In the genomic region with DNA sequence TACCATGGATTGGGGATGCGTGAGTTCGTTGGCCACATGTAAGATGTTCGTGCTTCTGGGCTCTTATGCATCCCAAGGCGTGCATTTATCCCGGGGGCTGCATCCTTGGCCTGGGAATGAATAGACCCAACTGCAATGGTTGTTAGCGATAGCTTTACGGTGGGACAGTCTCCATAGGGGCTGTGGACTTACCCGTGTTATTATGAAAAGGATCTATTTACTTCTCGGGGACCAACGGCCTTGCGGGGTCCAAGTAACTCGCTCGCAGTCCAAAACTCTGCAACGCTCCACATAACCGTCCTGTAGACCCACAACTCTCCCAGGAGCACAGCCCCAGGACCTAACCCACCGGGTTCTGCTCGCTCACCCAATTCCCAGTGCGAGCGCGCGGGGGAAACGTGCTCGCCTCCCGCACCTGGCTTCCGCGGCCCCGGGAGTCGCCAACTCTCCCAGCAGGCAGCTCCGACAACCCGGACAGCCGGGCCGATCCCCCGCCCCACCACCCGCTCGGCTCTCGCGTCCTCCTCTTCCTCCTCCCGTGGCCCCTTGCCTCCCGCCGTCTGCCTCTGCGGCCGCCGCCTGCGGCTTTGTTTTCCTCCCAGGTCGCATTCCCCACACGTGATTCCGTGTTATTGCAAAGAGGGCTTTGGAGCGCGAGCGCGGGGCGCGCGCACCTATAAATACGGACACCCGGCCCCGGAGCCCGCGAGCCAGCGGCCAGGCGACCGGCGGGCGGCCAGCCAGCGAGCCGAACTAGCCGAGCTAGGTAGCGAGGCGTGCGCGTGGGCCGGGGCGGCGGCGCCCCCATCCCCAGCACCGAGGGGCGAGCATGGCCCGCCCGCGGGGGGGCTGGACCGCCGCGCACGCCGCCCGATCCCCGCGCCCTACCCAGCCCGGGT, we compare ENCODE assay signal across 1 cellular context.
TF ChIP-seq lines count a peak whose summit lies in the region.

A gene with protein sequence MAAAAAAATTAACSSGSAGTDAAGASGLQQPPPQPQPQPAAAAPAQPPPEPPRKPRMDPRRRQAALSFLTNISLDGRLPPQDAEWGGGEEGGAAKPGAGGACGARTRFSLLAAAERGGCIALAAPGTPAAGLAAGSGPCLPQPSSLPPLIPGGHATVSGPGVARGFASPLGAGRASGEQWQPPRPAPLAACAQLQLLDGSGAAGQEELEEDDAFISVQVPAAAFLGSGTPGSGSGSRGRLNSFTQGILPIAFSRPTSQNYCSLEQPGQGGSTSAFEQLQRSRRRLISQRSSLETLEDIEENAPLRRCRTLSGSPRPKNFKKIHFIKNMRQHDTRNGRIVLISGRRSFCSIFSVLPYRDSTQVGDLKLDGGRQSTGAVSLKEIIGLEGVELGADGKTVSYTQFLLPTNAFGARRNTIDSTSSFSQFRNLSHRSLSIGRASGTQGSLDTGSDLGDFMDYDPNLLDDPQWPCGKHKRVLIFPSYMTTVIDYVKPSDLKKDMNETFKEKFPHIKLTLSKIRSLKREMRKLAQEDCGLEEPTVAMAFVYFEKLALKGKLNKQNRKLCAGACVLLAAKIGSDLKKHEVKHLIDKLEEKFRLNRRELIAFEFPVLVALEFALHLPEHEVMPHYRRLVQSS (plus strand): TSS at position 706 of the 899 bp plus-strand sequence. CDS start 278 bp downstream, outside the sequence.

TF ChIP-seq in HepG2, 621 proteins besides CTCF, POLR2A, EP300 and RAD21 (continued from another document and continues in another):
- TF ChIP-seq, protein P1, sequence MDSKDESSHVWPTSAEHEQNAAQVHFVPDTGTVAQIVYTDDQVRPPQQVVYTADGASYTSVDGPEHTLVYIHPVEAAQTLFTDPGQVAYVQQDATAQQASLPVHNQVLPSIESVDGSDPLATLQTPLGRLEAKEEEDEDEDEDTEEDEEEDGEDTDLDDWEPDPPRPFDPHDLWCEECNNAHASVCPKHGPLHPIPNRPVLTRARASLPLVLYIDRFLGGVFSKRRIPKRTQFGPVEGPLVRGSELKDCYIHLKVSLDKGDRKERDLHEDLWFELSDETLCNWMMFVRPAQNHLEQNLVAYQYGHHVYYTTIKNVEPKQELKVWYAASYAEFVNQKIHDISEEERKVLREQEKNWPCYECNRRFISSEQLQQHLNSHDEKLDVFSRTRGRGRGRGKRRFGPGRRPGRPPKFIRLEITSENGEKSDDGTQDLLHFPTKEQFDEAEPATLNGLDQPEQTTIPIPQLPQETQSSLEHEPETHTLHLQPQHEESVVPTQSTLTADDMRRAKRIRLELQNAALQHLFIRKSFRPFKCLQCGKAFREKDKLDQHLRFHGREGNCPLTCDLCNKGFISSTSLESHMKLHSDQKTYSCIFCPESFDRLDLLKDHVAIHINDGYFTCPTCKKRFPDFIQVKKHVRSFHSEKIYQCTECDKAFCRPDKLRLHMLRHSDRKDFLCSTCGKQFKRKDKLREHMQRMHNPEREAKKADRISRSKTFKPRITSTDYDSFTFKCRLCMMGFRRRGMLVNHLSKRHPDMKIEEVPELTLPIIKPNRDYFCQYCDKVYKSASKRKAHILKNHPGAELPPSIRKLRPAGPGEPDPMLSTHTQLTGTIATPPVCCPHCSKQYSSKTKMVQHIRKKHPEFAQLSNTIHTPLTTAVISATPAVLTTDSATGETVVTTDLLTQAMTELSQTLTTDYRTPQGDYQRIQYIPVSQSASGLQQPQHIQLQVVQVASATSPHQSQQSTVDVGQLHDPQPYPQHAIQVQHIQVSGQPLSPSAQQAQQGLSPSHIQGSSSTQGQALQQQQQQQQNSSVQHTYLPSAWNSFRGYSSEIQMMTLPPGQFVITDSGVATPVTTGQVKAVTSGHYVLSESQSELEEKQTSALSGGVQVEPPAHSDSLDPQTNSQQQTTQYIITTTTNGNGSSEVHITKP (CRISPR knock-in tag; IDR thresholded peaks at IDR 0.05; ENCODE audit: low read depth), result no peak
- TF ChIP-seq KDM2A (CRISPR knock-in tag; IDR thresholded peaks at IDR 0.05; ENCODE audit: borderline replicate concordance, low read depth) (peak; percentile 67), ZNF432 (CRISPR knock-in tag; IDR thresholded peaks at IDR 0.05; ENCODE audit: borderline replicate concordance) (no peak), NR2F2 (IDR thresholded peaks at IDR 0.05; ENCODE audit: borderline replicate concordance, low read depth) (no peak), HMGA1 (CRISPR knock-in tag; conservative IDR thresholded peaks at IDR 0.05) (no peak), KLF6 (CRISPR knock-in tag; IDR thresholded peaks at IDR 0.05) (peak; percentile 91), KAT7 (CRISPR knock-in tag; IDR thresholded peaks at IDR 0.05; ENCODE audit: borderline replicate concordance) (peak; percentile 87; the same call in 1 of the 2 replicates), ZNF616 (CRISPR knock-in tag; IDR thresholded peaks at IDR 0.05; ENCODE audit: low read depth) (no peak), ZNF546 (CRISPR knock-in tag; conservative IDR thresholded peaks at IDR 0.05) (peak; percentile 41; the same call in 1 of the 2 replicates), ZNF30 (CRISPR knock-in tag; IDR thresholded peaks at IDR 0.05) (no peak), ZZZ3 (CRISPR knock-in tag; IDR thresholded peaks at IDR 0.05; ENCODE audit: borderline replicate concordance) (no peak), HOXA3 (CRISPR knock-in tag; IDR thresholded peaks at IDR 0.05) (no peak), SMAD9 (CRISPR knock-in tag; IDR thresholded peaks at IDR 0.05) (no peak), ZMYM2 (CRISPR knock-in tag; IDR thresholded peaks at IDR 0.05) (no peak), CHCHD3 (CRISPR knock-in tag; IDR thresholded peaks at IDR 0.05) (no peak), JUNB (CRISPR knock-in tag; IDR thresholded peaks at IDR 0.05; ENCODE audit: borderline replicate concordance) (no peak; the same call in 1 of the 2 replicates), ZC3H4 (CRISPR knock-in tag; IDR thresholded peaks at IDR 0.05; ENCODE audit: borderline replicate concordance) (no peak; the same call in 1 of the 2 replicates), SRSF4 (IDR thresholded peaks at IDR 0.05; ENCODE audit: low read depth, low read length, poor library complexity, severe bottlenecking) (no peak), ZNF44 (CRISPR knock-in tag; IDR thresholded peaks at IDR 0.05) (no peak), ZNF75D (CRISPR knock-in tag; IDR thresholded peaks at IDR 0.05; ENCODE audit: borderline replicate concordance) (0 out of 2 replicates have a peak, but pooled peaks have one; percentile 15), TOPORS (CRISPR knock-in tag; IDR thresholded peaks at IDR 0.05) (peak; percentile 73), ZSCAN30 (CRISPR knock-in tag; IDR thresholded peaks at IDR 0.05) (peak; percentile 79), ZNF83 (CRISPR knock-in tag; IDR thresholded peaks at IDR 0.05; ENCODE audit: borderline replicate concordance) (no peak), HOXA9 (CRISPR knock-in tag; IDR thresholded peaks at IDR 0.05; ENCODE audit: borderline replicate concordance) (no peak)
- TF ChIP-seq, protein P2, sequence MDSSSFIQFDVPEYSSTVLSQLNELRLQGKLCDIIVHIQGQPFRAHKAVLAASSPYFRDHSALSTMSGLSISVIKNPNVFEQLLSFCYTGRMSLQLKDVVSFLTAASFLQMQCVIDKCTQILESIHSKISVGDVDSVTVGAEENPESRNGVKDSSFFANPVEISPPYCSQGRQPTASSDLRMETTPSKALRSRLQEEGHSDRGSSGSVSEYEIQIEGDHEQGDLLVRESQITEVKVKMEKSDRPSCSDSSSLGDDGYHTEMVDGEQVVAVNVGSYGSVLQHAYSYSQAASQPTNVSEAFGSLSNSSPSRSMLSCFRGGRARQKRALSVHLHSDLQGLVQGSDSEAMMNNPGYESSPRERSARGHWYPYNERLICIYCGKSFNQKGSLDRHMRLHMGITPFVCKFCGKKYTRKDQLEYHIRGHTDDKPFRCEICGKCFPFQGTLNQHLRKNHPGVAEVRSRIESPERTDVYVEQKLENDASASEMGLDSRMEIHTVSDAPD (CRISPR knock-in tag; IDR thresholded peaks at IDR 0.05), result no peak
- TF ChIP-seq, protein P3, sequence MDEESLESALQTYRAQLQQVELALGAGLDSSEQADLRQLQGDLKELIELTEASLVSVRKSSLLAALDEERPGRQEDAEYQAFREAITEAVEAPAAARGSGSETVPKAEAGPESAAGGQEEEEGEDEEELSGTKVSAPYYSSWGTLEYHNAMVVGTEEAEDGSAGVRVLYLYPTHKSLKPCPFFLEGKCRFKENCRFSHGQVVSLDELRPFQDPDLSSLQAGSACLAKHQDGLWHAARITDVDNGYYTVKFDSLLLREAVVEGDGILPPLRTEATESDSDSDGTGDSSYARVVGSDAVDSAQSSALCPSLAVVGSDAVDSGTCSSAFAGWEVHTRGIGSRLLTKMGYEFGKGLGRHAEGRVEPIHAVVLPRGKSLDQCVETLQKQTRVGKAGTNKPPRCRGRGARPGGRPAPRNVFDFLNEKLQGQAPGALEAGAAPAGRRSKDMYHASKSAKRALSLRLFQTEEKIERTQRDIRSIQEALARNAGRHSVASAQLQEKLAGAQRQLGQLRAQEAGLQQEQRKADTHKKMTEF (CRISPR knock-in tag; IDR thresholded peaks at IDR 0.05), result peak; percentile 65
- TF ChIP-seq, protein P4, sequence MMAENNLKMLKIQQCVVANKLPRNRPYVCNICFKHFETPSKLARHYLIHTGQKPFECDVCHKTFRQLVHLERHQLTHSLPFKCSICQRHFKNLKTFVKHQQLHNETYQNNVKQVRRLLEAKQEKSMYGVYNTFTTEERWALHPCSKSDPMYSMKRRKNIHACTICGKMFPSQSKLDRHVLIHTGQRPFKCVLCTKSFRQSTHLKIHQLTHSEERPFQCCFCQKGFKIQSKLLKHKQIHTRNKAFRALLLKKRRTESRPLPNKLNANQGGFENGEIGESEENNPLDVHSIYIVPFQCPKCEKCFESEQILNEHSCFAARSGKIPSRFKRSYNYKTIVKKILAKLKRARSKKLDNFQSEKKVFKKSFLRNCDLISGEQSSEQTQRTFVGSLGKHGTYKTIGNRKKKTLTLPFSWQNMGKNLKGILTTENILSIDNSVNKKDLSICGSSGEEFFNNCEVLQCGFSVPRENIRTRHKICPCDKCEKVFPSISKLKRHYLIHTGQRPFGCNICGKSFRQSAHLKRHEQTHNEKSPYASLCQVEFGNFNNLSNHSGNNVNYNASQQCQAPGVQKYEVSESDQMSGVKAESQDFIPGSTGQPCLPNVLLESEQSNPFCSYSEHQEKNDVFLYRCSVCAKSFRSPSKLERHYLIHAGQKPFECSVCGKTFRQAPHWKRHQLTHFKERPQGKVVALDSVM (CRISPR knock-in tag; IDR thresholded peaks at IDR 0.05), result peak; percentile 76
- TF ChIP-seq, protein P5, sequence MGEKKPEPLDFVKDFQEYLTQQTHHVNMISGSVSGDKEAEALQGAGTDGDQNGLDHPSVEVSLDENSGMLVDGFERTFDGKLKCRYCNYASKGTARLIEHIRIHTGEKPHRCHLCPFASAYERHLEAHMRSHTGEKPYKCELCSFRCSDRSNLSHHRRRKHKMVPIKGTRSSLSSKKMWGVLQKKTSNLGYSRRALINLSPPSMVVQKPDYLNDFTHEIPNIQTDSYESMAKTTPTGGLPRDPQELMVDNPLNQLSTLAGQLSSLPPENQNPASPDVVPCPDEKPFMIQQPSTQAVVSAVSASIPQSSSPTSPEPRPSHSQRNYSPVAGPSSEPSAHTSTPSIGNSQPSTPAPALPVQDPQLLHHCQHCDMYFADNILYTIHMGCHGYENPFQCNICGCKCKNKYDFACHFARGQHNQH (CRISPR knock-in tag; IDR thresholded peaks at IDR 0.05), result peak; percentile 46; the same call in 1 of the 2 replicates
- TF ChIP-seq, protein P6, sequence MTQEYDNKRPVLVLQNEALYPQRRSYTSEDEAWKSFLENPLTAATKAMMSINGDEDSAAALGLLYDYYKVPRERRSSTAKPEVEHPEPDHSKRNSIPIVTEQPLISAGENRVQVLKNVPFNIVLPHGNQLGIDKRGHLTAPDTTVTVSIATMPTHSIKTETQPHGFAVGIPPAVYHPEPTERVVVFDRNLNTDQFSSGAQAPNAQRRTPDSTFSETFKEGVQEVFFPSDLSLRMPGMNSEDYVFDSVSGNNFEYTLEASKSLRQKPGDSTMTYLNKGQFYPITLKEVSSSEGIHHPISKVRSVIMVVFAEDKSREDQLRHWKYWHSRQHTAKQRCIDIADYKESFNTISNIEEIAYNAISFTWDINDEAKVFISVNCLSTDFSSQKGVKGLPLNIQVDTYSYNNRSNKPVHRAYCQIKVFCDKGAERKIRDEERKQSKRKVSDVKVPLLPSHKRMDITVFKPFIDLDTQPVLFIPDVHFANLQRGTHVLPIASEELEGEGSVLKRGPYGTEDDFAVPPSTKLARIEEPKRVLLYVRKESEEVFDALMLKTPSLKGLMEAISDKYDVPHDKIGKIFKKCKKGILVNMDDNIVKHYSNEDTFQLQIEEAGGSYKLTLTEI (CRISPR knock-in tag; conservative IDR thresholded peaks at IDR 0.05), result no peak
- TF ChIP-seq, protein P7, sequence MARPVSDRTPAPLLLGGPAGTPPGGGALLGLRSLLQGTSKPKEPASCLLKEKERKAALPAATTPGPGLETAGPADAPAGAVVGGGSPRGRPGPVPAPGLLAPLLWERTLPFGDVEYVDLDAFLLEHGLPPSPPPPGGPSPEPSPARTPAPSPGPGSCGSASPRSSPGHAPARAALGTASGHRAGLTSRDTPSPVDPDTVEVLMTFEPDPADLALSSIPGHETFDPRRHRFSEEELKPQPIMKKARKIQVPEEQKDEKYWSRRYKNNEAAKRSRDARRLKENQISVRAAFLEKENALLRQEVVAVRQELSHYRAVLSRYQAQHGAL (CRISPR knock-in tag; IDR thresholded peaks at IDR 0.05; ENCODE audit: not compliant biosample characterization), result no peak
- TF ChIP-seq, protein P8, sequence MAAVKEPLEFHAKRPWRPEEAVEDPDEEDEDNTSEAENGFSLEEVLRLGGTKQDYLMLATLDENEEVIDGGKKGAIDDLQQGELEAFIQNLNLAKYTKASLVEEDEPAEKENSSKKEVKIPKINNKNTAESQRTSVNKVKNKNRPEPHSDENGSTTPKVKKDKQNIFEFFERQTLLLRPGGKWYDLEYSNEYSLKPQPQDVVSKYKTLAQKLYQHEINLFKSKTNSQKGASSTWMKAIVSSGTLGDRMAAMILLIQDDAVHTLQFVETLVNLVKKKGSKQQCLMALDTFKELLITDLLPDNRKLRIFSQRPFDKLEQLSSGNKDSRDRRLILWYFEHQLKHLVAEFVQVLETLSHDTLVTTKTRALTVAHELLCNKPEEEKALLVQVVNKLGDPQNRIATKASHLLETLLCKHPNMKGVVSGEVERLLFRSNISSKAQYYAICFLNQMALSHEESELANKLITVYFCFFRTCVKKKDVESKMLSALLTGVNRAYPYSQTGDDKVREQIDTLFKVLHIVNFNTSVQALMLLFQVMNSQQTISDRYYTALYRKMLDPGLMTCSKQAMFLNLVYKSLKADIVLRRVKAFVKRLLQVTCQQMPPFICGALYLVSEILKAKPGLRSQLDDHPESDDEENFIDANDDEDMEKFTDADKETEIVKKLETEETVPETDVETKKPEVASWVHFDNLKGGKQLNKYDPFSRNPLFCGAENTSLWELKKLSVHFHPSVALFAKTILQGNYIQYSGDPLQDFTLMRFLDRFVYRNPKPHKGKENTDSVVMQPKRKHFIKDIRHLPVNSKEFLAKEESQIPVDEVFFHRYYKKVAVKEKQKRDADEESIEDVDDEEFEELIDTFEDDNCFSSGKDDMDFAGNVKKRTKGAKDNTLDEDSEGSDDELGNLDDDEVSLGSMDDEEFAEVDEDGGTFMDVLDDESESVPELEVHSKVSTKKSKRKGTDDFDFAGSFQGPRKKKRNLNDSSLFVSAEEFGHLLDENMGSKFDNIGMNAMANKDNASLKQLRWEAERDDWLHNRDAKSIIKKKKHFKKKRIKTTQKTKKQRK (IDR thresholded peaks at IDR 0.05; ENCODE audit: low read length), result no peak
- TF ChIP-seq, protein P9, sequence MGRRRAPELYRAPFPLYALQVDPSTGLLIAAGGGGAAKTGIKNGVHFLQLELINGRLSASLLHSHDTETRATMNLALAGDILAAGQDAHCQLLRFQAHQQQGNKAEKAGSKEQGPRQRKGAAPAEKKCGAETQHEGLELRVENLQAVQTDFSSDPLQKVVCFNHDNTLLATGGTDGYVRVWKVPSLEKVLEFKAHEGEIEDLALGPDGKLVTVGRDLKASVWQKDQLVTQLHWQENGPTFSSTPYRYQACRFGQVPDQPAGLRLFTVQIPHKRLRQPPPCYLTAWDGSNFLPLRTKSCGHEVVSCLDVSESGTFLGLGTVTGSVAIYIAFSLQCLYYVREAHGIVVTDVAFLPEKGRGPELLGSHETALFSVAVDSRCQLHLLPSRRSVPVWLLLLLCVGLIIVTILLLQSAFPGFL (CRISPR knock-in tag; IDR thresholded peaks at IDR 0.05), result no peak
